7 cellular contexts compared by ENCODE assay signal in genomic region chr3:196620228-196620627, GRCh38. TPM values are rescaled to one million over a fixed set of nuclear protein-coding genes. Genes with fewer than 3 reads are reported as not detected.
A peak's percentile ranks its signal among the peaks of the same experiment; 100 is the strongest.
DNase-seq lines count a peak whose midpoint lies in the region; ATAC-seq and TF ChIP-seq lines count a peak whose summit lies in the region.

No MANE protein-coding gene starts in this region.

- H3K27ac ChIP-seq in GM23338 (ENCODE audit: low read depth), result peak overlapping the region; percentile 53; the same call in 1 of the 2 replicates
- peak overlapping the region; percentile 74 to 90 (median 82) for H3K27ac ChIP-seq in esophagus muscularis mucosa (replicated peaks in 1 of 4)
- peak overlapping the region in 3 of 4 donors; percentile 28 to 44 (median 34) for H3K27ac ChIP-seq in gastrocnemius medialis

- WGBS in esophagus muscularis mucosa, result 44% methylated on average over 11 of the region's 11 CpGs

- in situ Hi-C loops in gastrocnemius medialis (cut with MboI; ENCODE audit: low sequenced_read_pairs in 4 of 4), result no loop called here

- peaks cover 16% of the 10 kb centered on the region for H3K4me1 Mint-ChIP-seq in GM23338

- H3K9me3 ChIP-seq in esophagus muscularis mucosa, result no peaks in the 10 kb centered on the region
- no peaks in the 10 kb centered on the region for H3K9me3 ChIP-seq in gastrocnemius medialis

- intact Hi-C loops in esophagus muscularis mucosa (cut with DNase I), result no loop called here
- intact Hi-C loops in gastrocnemius medialis (cut with DNase I; ENCODE audit: low total_unique reads), result no loop called here

- H3K36me3 ChIP-seq in GM23338 (ENCODE audit: insufficient read depth) (no peaks in the 10 kb centered on the region), esophagus muscularis mucosa (no peaks in the 10 kb centered on the region), gastrocnemius medialis (no peaks in the 10 kb centered on the region)

- no peaks in the 10 kb centered on the region for H4K20me1 ChIP-seq in GM23338 (replicated peaks; ENCODE audit: insufficient read depth)

- H3K27ac Mint-ChIP-seq in GM23338, result peak overlapping the region; percentile 43; the same call in 1 of the 2 replicates

- H3K27me3 Mint-ChIP-seq in GM23338 (ENCODE audit: insufficient read depth, low read depth, poor library complexity), result peaks cover 2% of the 10 kb centered on the region

- no peaks in the 10 kb centered on the region for H3K9me2 ChIP-seq in GM23338 (ENCODE audit: insufficient read depth)

- H3K4me1 ChIP-seq in GM23338 (ENCODE audit: insufficient read depth) (peaks cover 17% of the 10 kb centered on the region), esophagus muscularis mucosa (peaks cover 18 to 43% (median 41%) of the 10 kb centered on the region in 4 donors), gastrocnemius medialis (peaks cover 0 to 17% of the 10 kb centered on the region in 2 donors)

- DNase-seq in GM23338 (ENCODE audit: low spot score) (no peak), NCI-H1436 (lab: John Stamatoyannopoulos, UW) (peak; percentile 20), esophagus muscularis mucosa (ENCODE audit: extremely low spot score) (no peak), gastrocnemius medialis (peak in 1 of 2 donors; percentile 12), NCI-H1694 treated with DMSO at 0.1 percent for 48 hours (lab: John Stamatoyannopoulos, UW) (no peak), mesenteric fat pad (ENCODE audit: low spot score) (no peak), NCI-H1417 treated with DMSO at 0.1 percent for 48 hours (lab: John Stamatoyannopoulos, UW) (no peak)

- H3K27me3 ChIP-seq in GM23338 (ENCODE audit: insufficient read depth), result no peaks in the 10 kb centered on the region
- H3K27me3 ChIP-seq in esophagus muscularis mucosa, result no peaks in the 10 kb centered on the region
- no peaks in the 10 kb centered on the region for H3K27me3 ChIP-seq in gastrocnemius medialis

- H3K4me2 ChIP-seq in GM23338, result no peak overlapping the region

- TF ChIP-seq CTCF in GM23338 (conservative IDR thresholded peaks at IDR 0.05; ENCODE audit: low read depth in 2 of 2) (no peak), esophagus muscularis mucosa (IDR thresholded peaks at IDR 0.05) (no peak), gastrocnemius medialis (IDR thresholded peaks at IDR 0.05 in 4 of 5, conservative IDR thresholded peaks at IDR 0.05 in 1 of 5) (no peak)

- no peaks in the 10 kb centered on the region for H3K9me3 Mint-ChIP-seq in GM23338

- no peaks in the 10 kb centered on the region for H3K79me2 ChIP-seq in GM23338 (replicated peaks; ENCODE audit: insufficient read depth)

- H3K36me3 Mint-ChIP-seq in GM23338 (ENCODE audit: low read depth), result no peaks in the 10 kb centered on the region

- no peak for TF ChIP-seq POLR2A in esophagus muscularis mucosa (IDR thresholded peaks at IDR 0.05; ENCODE audit: low read depth)
- no peak for TF ChIP-seq POLR2A in gastrocnemius medialis (IDR thresholded peaks at IDR 0.05)

- TF ChIP-seq EP300 in esophagus muscularis mucosa (IDR thresholded peaks at IDR 0.05), result no peak

- H2AFZ ChIP-seq in GM23338, result peak overlapping the region; percentile 89; the same call in 1 of the 2 replicates

- ATAC-seq in GM23338 (no peak), gastrocnemius medialis (no peak)

- 0 out of 2 replicates have a peak, but pooled peaks cover 7% of the 10 kb centered on the region for H3F3A ChIP-seq in GM23338 (replicated peaks; ENCODE audit: low read depth)

- H3K4me3 Mint-ChIP-seq in GM23338, result no peak overlapping the region

- H3K4me3 ChIP-seq in GM23338 (no peak overlapping the region), esophagus muscularis mucosa (no peak overlapping the region), gastrocnemius medialis (no peak overlapping the region)

TF ChIP-seq in GM23338, 12 proteins besides CTCF, POLR2A, EP300 and RAD21:
- TF ChIP-seq STAT1 (IDR thresholded peaks at IDR 0.05; ENCODE audit: unreplicated experiment), result no peak
- no peak for TF ChIP-seq POLR2AphosphoS5 (IDR thresholded peaks at IDR 0.05; ENCODE audit: low read depth)
- TF ChIP-seq EZH2phosphoT487 (IDR thresholded peaks at IDR 0.05; ENCODE audit: unreplicated experiment), result no peak
- no peak for TF ChIP-seq CREB1 (CRISPR knock-in tag; IDR thresholded peaks at IDR 0.05; ENCODE audit: low read depth)
- TF ChIP-seq ZNF331 (CRISPR knock-in tag; IDR thresholded peaks at IDR 0.05; ENCODE audit: low read depth), result no peak
- no peak for TF ChIP-seq ZNF114 (CRISPR knock-in tag; IDR thresholded peaks at IDR 0.05)
- TF ChIP-seq NANOG (IDR thresholded peaks at IDR 0.05; ENCODE audit: borderline replicate concordance), result no peak
- TF ChIP-seq JUNB (IDR thresholded peaks at IDR 0.05; ENCODE audit: unreplicated experiment), result no peak
- TF ChIP-seq ETS1 (IDR thresholded peaks at IDR 0.05), result no peak

RNA-seq across cellular contexts. Expression of gene NRROS, which starts 19.3 kb away (rescaled TPM):
- 5.9 and 8.5 TPM in 2 replicates for total RNA-seq in GM23338 (2014; rRNA removed; shearing (Covaris generic))
- polyA plus RNA-seq in GM23338 (2016; fragmentation: Nextera tagmentation; extraction: Ambion mirVana), result 1.2 and 2.3 TPM in 2 replicates
- 1 to 10 TPM; 6.2 to 8.5 (median 7.3) TPM for total RNA-seq in esophagus muscularis mucosa
- total RNA-seq in gastrocnemius medialis, result 1 to 10 TPM in 2 of 4 donors, under 1 TPM in 2; 0.31 to 1.7 (median 0.96) TPM
- 20.7 TPM for total RNA-seq in mesenteric fat pad

RNA-seq across cellular contexts. Expression of gene FBXO45, which starts 51.8 kb away (rescaled TPM):
- 23.7 and 25.3 TPM in 2 replicates for total RNA-seq in GM23338 (2014; rRNA removed; shearing (Covaris generic))
- 10.3 and 11.5 TPM in 2 replicates for polyA plus RNA-seq in GM23338 (2016; fragmentation: Nextera tagmentation; extraction: Ambion mirVana)
- 10 to 100 TPM in 2 of 4 donors, 1 to 10 TPM in 2; 9.0 to 14.7 (median 9.8) TPM for total RNA-seq in esophagus muscularis mucosa
- total RNA-seq in gastrocnemius medialis, result 10 to 100 TPM in 3 of 4 donors, 1 to 10 TPM in 1; 9.6 to 20.8 (median 12.1) TPM
- total RNA-seq in mesenteric fat pad, result 7.7 TPM

RNA-seq across cellular contexts. Expression of gene WDR53, which starts 51.9 kb away (rescaled TPM):
- 1.6 and 6.8 TPM in 2 replicates for total RNA-seq in GM23338 (2014; rRNA removed; shearing (Covaris generic))
- polyA plus RNA-seq in GM23338 (2016; fragmentation: Nextera tagmentation; extraction: Ambion mirVana), result 26.7 and 29.7 TPM in 2 replicates
- total RNA-seq in esophagus muscularis mucosa (1 to 10 TPM; 3.8 to 8.7 (median 5.6) TPM), gastrocnemius medialis (1 to 10 TPM; 4.8 to 8.3 (median 6.7) TPM), mesenteric fat pad (7.3 TPM)
